In the genomic region with DNA sequence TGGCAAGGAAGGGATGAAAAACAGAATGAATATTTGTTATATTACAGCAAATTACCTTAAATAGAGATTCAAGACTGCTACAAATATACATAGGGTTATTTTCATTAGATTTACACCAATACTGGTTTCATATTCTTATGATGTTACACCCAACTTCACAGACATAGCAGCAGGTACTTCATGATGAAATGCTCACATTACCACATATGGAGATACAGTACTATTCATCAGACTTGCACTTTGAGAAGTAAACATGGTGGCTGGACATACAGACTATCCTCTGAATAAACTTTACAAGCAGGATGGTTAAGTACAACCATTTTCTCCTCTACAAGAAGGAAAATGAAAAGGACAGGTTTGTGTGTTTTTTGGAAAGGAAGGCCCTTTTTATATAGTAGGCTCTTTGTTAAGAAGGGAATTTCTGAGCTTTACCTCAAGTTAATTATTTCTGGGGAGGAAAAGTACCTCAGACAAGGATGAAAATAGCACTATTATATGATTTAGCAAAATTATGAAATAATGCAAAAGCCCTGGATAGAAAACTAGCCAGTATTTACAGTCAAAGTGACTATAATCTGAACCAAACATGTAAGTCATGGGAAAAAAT, we compare ENCODE assay signal across 23 cellular contexts.
"Had no signal": no experiment of that assay in that cellular context is flagged by ENCODE, and none has a peak within 500 bp of the region (broad histone marks: within the 10 kb centered on the region; RNA-seq: fewer than 3 reads in every experiment).

No MANE protein-coding gene starts in this region.

- H3K27me3 ChIP-seq: ovary, right atrium auricular region, sigmoid colon, suprapubic skin, tibial artery, upper lobe of right lung had no signal

- ATAC-seq: naive thymus-derived CD4-positive, alpha-beta T cell; natural killer cell treated with Interleukin-12 subunit alpha and Interleukin-12 subunit beta and Interleukin-15 and Interleukin-18, amount 100 ng/mL, for 72 hours; stimulated activated effector memory CD8-positive, alpha-beta T cell treated with anti-CD3 and anti-CD28 coated beads, Interleukin-12 subunit alpha, Interleukin-12 subunit beta, amount 100 ng/mL, for 72 hours; upper lobe of right lung had no signal

- H3K9me3 ChIP-seq: left ventricle myocardium inferior, ovary, right atrium auricular region, sigmoid colon, spleen, suprapubic skin, thoracic aorta, tibial artery, upper lobe of right lung had no signal

- DNase-seq: hypothalamus; immature natural killer cell; kidney; left ventricle myocardium inferior; mesendoderm; naive thymus-derived CD4-positive, alpha-beta T cell; ovary; sigmoid colon; small intestine; spleen; stimulated activated CD4-positive, alpha-beta T cell treated with anti-CD3 and anti-CD28 coated beads, Interleukin-4, amount 100 ng/mL, for 24 hours; stimulated activated naive CD4-positive, alpha-beta T cell; tibial artery; trophoblast cell; upper lobe of right lung had no signal

- H3K27ac ChIP-seq: left ventricle myocardium inferior, ovary, right atrium auricular region, sigmoid colon, spleen, suprapubic skin, thoracic aorta, tibial artery, upper lobe of right lung had no signal

- H3K4me1 ChIP-seq: left ventricle myocardium inferior, right atrium auricular region, sigmoid colon, spleen, suprapubic skin, tibial artery, upper lobe of right lung had no signal

- H3K36me3 ChIP-seq: left ventricle myocardium inferior, ovary, right atrium auricular region, sigmoid colon, spleen, suprapubic skin, thoracic aorta, tibial artery, upper lobe of right lung had no signal

- FAIRE-seq: islet of Langerhans, kidney, small intestine, urothelium cell line had no signal

- H3K4me3 ChIP-seq: left ventricle myocardium inferior, lung, ovary, right atrium auricular region, sigmoid colon, spleen, suprapubic skin, thoracic aorta, tibial artery, upper lobe of right lung had no signal
